Comparison of ENCODE assay signal across 10 cellular contexts in genomic region chr3:195893516-195893915, GRCh38. TPM values are rescaled to one million over a fixed set of nuclear protein-coding genes. Genes with fewer than 3 reads are reported as not detected.
DNase-seq lines count a peak whose midpoint lies in the region; ATAC-seq lines count a peak whose summit lies in the region.
"Had no signal": no experiment of that assay in that cellular context is flagged by ENCODE, and none has a peak within 500 bp of the region (broad histone marks: within the 10 kb centered on the region; RNA-seq: fewer than 3 reads in every experiment).

No MANE protein-coding gene starts in this region.

- DNase-seq in DMS 273 (lab: John Stamatoyannopoulos, UW; ENCODE audit: unreplicated experiment): peak; percentile 29
- no peak for DNase-seq in DMS 273 treated with DMSO at 0.1 percent for 48 hours (lab: John Stamatoyannopoulos, UW)
- no peak for DNase-seq in GM03348 (ENCODE audit: low spot score)
- DNase-seq: Kasumi-1 had no signal

- no peaks in the 10 kb centered on the region for H3K27me3 Mint-ChIP-seq in activated T-helper 17 cell treated with anti-CD3 and anti-CD28 coated beads, Interleukin-2, amount 50 U/mL, for 72 hours

- H3K4me1 Mint-ChIP-seq in activated T-helper 17 cell treated with anti-CD3 and anti-CD28 coated beads, Interleukin-2, amount 50 U/mL, for 72 hours: peaks cover 23% of the 10 kb centered on the region

- H3K27me3 ChIP-seq in layer of hippocampus (ENCODE audit: control insufficient read depth, insufficient read depth, low read length) (no peaks in the 10 kb centered on the region), stomach smooth muscle (ENCODE audit: control insufficient read depth in 1 of 2, insufficient read depth in 2 of 2, low read length in 2 of 2) (no peaks in the 10 kb centered on the region)

- H3K4me3 Mint-ChIP-seq in activated T-helper 17 cell treated with anti-CD3 and anti-CD28 coated beads, Interleukin-2, amount 50 U/mL, for 72 hours: peak overlapping the region; percentile 95

- no peaks in the 10 kb centered on the region for H3K36me3 Mint-ChIP-seq in activated T-helper 17 cell treated with anti-CD3 and anti-CD28 coated beads, Interleukin-2, amount 50 U/mL, for 72 hours (ENCODE audit: low read depth)

- peaks cover 65% of the 10 kb centered on the region for H3K4me1 ChIP-seq in stomach smooth muscle (ENCODE audit: control insufficient read depth, insufficient read depth, low read length)

- H3K27ac ChIP-seq in layer of hippocampus (ENCODE audit: low read depth, low read length) (peak overlapping the region; percentile 78), stomach smooth muscle (ENCODE audit: low read length) (peak overlapping the region; percentile 82)
- H3K27ac ChIP-seq: 22Rv1 had no signal

- peak overlapping the region in 1 of 2 donors; percentile 13 for H3K9ac ChIP-seq in stomach smooth muscle (ENCODE audit: low read length in 2 of 2)

- no peaks in the 10 kb centered on the region for H3K9me3 ChIP-seq in stomach smooth muscle (ENCODE audit: control insufficient read depth in 2 of 2, low read length in 2 of 2)

- no peaks in the 10 kb centered on the region for H3K9me3 Mint-ChIP-seq in activated T-helper 17 cell treated with anti-CD3 and anti-CD28 coated beads, Interleukin-2, amount 50 U/mL, for 72 hours

- ATAC-seq in activated T-helper 17 cell treated with anti-CD3 and anti-CD28 coated beads, Interleukin-2, amount 50 U/mL, for 72 hours (replicated peaks): no peak
- no peak for ATAC-seq in HG02870 (IDR thresholded peaks at IDR 0.05; ENCODE audit: unreplicated experiment)
- no peak for ATAC-seq in HG03439 (IDR thresholded peaks at IDR 0.05; ENCODE audit: unreplicated experiment)

- no peaks in the 10 kb centered on the region for H3K36me3 ChIP-seq in stomach smooth muscle (ENCODE audit: control insufficient read depth in 2 of 2, insufficient read depth in 2 of 2, low read length in 2 of 2)

- H3K27ac Mint-ChIP-seq in activated T-helper 17 cell treated with anti-CD3 and anti-CD28 coated beads, Interleukin-2, amount 50 U/mL, for 72 hours: peak overlapping the region; percentile 95

- H3K4me3 ChIP-seq in stomach smooth muscle (ENCODE audit: low read length in 2 of 2): peak overlapping the region in 1 of 2 donors; percentile 9

RNA-seq across cellular contexts. Expression of gene TNK2, which starts 14.8 kb away (rescaled TPM):
- 10 to 100 TPM; 56.5 to 67.7 TPM for total RNA-seq in activated T-helper 17 cell treated with anti-CD3 and anti-CD28 coated beads, Interleukin-2, amount 50 U/mL, for 72 hours
